ENCODE assay signal across 10 cellular contexts in the genomic region with DNA sequence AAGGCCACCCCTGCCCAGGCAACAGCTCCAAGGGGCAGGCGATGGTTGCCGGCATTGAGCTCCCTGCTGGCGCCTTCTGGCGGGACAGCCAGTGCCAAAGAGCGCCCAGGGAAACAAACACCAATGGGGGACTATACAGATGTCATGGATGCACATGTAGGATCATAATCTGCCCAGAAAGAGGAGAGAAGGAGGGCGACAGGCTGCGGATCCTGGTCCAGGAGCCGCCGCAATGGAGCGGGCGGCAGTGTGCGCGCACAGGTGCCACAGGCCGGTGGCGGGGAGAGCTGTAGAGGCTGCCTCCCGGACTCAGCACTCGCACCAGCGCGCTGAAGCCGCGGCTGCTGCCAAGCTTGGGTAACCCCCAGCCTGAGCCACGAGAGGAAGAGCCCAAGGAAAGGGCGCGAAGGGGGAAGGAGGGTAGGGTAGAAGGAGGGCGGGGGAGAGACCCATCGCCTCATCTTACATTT. TPM values are rescaled to one million over a fixed set of nuclear protein-coding genes. Genes with fewer than 3 reads are reported as not detected.
A peak's percentile ranks its signal among the peaks of the same experiment; 100 is the strongest.
DNase-seq lines count a peak whose midpoint lies in the region; ATAC-seq and TF ChIP-seq lines count a peak whose summit lies in the region.
"Had no signal": no experiment of that assay in that cellular context is flagged by ENCODE, and none has a peak within 500 bp of the region (broad histone marks: within the 10 kb centered on the region; RNA-seq: fewer than 3 reads in every experiment).

No MANE protein-coding gene starts in this region.

- 21% methylated on average over 26 of the region's 26 CpGs; no CpG with 5 or more reads in 1 of the 2 donors for WGBS in transverse colon (ENCODE audit: low coverage in 1 of 2), 2 donors

- H3K27me3 Mint-ChIP-seq in brain = peaks cover 26% of the 10 kb centered on the region

- intact Hi-C loops in transverse colon (cut with DNase I; ENCODE audit: low total_unique reads) = no loop called here

- in situ Hi-C loops in transverse colon (cut with MboI; ENCODE audit: low pct_ligation_motif_present in 1 of 4, low pct_unique_long_range_greater_than_20kb in 1 of 4, low sequenced_read_pairs in 3 of 4) = no loop called here

- H3K4me1 ChIP-seq in transverse colon = no peaks in the 10 kb centered on the region

- H3K36me3 ChIP-seq in transverse colon = no peaks in the 10 kb centered on the region

- peaks cover 24% of the 10 kb centered on the region for H3K27me3 ChIP-seq in transverse colon

- no peak for TF ChIP-seq EP300 in transverse colon (IDR thresholded peaks at IDR 0.05; ENCODE audit: low read depth)

- no peak for ATAC-seq in omental fat pad (ENCODE audit: low FRiP score)
- ATAC-seq: naive thymus-derived CD8-positive, alpha-beta T cell had no signal

- H3K36me3 Mint-ChIP-seq in brain = no peaks in the 10 kb centered on the region

- peak overlapping the region in 1 of 4 donors; percentile 21 for H3K4me3 ChIP-seq in transverse colon

- no peak overlapping the region for H3K27ac ChIP-seq in transverse colon

- H3K9me3 Mint-ChIP-seq in brain = no peaks in the 10 kb centered on the region

- TF ChIP-seq CTCF in brain (conservative IDR thresholded peaks at IDR 0.05) = no peak
- no peak for TF ChIP-seq CTCF in omental fat pad (IDR thresholded peaks at IDR 0.05)
- TF ChIP-seq CTCF in transverse colon (IDR thresholded peaks at IDR 0.05) = no peak

- no peak for TF ChIP-seq POLR2A in transverse colon (IDR thresholded peaks at IDR 0.05)

- H3K4me1 Mint-ChIP-seq in brain = peaks cover 47% of the 10 kb centered on the region

- peak overlapping the region; percentile 86 to 95 (median 93) for H3K4me3 Mint-ChIP-seq in brain
- H3K4me3 Mint-ChIP-seq: naive thymus-derived CD8-positive, alpha-beta T cell had no signal

- no peaks in the 10 kb centered on the region for H3K9me3 ChIP-seq in transverse colon

- DNase-seq in COLO668 (lab: John Stamatoyannopoulos, UW; ENCODE audit: unreplicated experiment) (peak; percentile 81), NCI-H1694 (lab: John Stamatoyannopoulos, UW) (peak; percentile 66), middle frontal gyrus (ENCODE audit: extremely low spot score, low spot score) (peak; percentile 66), GDM1 (lab: John Stamatoyannopoulos, UW) (no peak), omental fat pad (ENCODE audit: low spot score) (no peak), transverse colon (no peak)
- no peak for DNase-seq in activated CD8-positive, alpha-beta memory T cell treated with anti-CD3 and anti-CD28 coated beads for 24 hours

- peak overlapping the region; percentile 94 to 99 (median 97) for H3K27ac Mint-ChIP-seq in brain
- H3K27ac Mint-ChIP-seq: naive thymus-derived CD8-positive, alpha-beta T cell had no signal

RNA-seq across cellular contexts. Expression of a gene that starts 0.4 kb away (rescaled TPM):
- 0.85 TPM for polyA plus RNA-seq in brain (ENCODE audit: insufficient read depth, low read depth, low replicate concordance)
- total RNA-seq in omental fat pad (not detected), transverse colon (under 1 TPM in 1 of 4 donors, not detected in 3; under 0.01 TPM)
- total RNA-seq: naive thymus-derived CD8-positive, alpha-beta T cell had no signal
- polyA plus RNA-seq: BJ; naive thymus-derived CD8-positive, alpha-beta T cell had no signal

Comparison
In these comparisons a context has a peak if more than half of its experiments do, and no peak if none do; other contexts are left out.
1. DNase-seq: peak in COLO668 (single experiment), NCI-H1694 (single experiment) and middle frontal gyrus (single experiment); none in GDM1 (single experiment), omental fat pad (single experiment), activated CD8-positive, alpha-beta memory T cell treated with anti-CD3 and anti-CD28 coated beads for 24 hours (single experiment) and transverse colon (single experiment).